Comparison of ENCODE assay signal across 14 cellular contexts in the genomic region with DNA sequence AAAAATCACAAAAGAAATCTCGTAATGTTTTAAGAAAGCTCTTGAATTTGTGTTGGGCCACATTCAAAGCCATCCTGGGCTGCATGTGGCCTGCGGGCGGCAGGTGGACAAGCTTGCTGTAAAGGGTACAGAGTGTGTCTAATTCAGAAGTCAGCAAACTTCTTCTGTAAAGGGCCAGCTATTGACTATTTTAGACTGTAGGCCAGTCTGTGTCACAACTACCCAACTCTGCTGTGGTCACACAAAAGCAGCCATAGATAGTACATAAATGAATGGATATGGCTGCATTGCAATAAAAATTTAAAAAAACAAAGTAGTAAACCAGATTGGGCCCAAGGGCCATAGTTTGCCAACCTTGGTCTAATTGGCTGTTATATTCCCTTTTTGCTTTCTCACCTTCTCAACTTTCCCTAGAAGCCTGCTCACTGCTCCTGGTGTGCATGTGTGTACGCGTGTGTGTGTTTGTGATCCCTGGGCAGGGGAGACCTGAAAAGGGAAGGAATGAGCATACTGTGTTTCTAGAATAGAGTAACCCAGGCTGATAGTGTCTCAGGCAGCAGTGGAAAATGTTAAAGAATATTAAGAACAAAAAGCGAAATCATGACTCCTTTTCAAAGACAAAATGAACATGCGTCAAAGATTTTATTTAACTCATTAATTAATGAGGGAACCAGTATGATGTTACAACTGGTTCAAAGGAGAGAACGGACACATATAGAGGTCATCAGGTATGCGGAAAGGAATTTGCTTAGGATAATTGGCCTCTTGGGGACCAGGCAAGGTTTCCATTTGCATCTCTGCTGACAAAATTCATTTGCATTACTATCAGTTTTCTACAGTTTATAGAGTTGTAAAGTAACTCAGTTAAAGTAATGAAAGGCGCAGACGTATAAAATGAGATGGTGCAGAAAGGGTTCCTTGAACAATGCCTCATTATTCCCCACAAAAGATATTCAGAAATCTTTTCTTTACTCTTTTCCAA.
"Had no signal": no experiment of that assay in that cellular context is flagged by ENCODE, and none has a peak within 500 bp of the region (broad histone marks: within the 10 kb centered on the region; RNA-seq: fewer than 3 reads in every experiment).

No MANE protein-coding gene starts in this region.

- H3K9me3 ChIP-seq: gastroesophageal sphincter, pancreas had no signal

- FAIRE-seq: pancreas had no signal

- H3K36me3 ChIP-seq: gastroesophageal sphincter, pancreas had no signal

- H3K4me2 ChIP-seq: hepatocyte had no signal

- H3K36me3 Mint-ChIP-seq: activated naive CD4-positive, alpha-beta T cell treated with anti-CD3 and anti-CD28 coated beads, Interleukin-2, amount 50 U/mL, for 24 hours; memory B cell had no signal

- H3K27me3 ChIP-seq: gastroesophageal sphincter, hepatocyte, pancreas had no signal

- ATAC-seq: gastroesophageal sphincter; pancreas; stimulated activated naive CD8-positive, alpha-beta T cell treated with anti-CD3 and anti-CD28 coated beads, Interleukin-15, Interleukin-2, amounts not matched to agents 100 U/mL and 50 U/mL, for 24 hours; T-helper 17 cell had no signal

- H3K27me3 Mint-ChIP-seq: activated naive CD4-positive, alpha-beta T cell treated with anti-CD3 and anti-CD28 coated beads, Interleukin-2, amount 50 U/mL, for 24 hours had no signal

- H3K9me3 Mint-ChIP-seq: activated T-helper 2 cell treated with anti-CD3 and anti-CD28 coated beads, Interferon-gamma antibody, Interleukin-2, Interleukin-4, amounts not matched to agents 10 μg/mL and 5 μg/mL and 100 μg/mL, durations not matched to agents 14 hours and 24 hours and 36 hours; neural crest cell had no signal

- H3K4me3 Mint-ChIP-seq: activated naive CD4-positive, alpha-beta T cell treated with anti-CD3 and anti-CD28 coated beads, Interleukin-2, amount 50 U/mL, for 24 hours; memory B cell; neural crest cell; T-helper 17 cell had no signal

- DNase-seq: central memory CD4-positive, alpha-beta T cell; cortex of kidney; effector CD8-positive, alpha-beta T cell; pancreas; stimulated activated CD4-positive, alpha-beta T cell treated with anti-CD3 and anti-CD28 coated beads, Interleukin-12 subunit alpha, Interleukin-12 subunit beta, amount 100 ng/mL, for 4 hours; stimulated activated CD4-positive, alpha-beta T cell treated with anti-CD3 and anti-CD28 coated beads, Interleukin-2, amount 100 ng/mL, for 48 hours; stimulated activated naive CD8-positive, alpha-beta T cell treated with anti-CD3 and anti-CD28 coated beads, Interleukin-15, Interleukin-2, amounts not matched to agents 100 U/mL and 50 U/mL, for 24 hours; T-helper 17 cell had no signal

- H3K27ac ChIP-seq: gastroesophageal sphincter, hepatocyte, pancreas had no signal

- H2AFZ ChIP-seq: hepatocyte had no signal

- H3K4me1 ChIP-seq: pancreas had no signal

- H3K27ac Mint-ChIP-seq: activated naive CD4-positive, alpha-beta T cell treated with anti-CD3 and anti-CD28 coated beads, Interleukin-2, amount 50 U/mL, for 24 hours; activated T-helper 2 cell treated with anti-CD3 and anti-CD28 coated beads, Interferon-gamma antibody, Interleukin-2, Interleukin-4, amounts not matched to agents 10 μg/mL and 5 μg/mL and 100 μg/mL, durations not matched to agents 14 hours and 24 hours and 36 hours; memory B cell; T-helper 17 cell had no signal

- H3K4me1 Mint-ChIP-seq: activated naive CD4-positive, alpha-beta T cell treated with anti-CD3 and anti-CD28 coated beads, Interleukin-2, amount 50 U/mL, for 24 hours; memory B cell; T-helper 17 cell had no signal

- H3K79me2 ChIP-seq: hepatocyte had no signal

- H3K4me3 ChIP-seq: gastroesophageal sphincter, hepatocyte, pancreas had no signal
